Comparison of ENCODE assay signal across 16 cellular contexts in the genomic region with DNA sequence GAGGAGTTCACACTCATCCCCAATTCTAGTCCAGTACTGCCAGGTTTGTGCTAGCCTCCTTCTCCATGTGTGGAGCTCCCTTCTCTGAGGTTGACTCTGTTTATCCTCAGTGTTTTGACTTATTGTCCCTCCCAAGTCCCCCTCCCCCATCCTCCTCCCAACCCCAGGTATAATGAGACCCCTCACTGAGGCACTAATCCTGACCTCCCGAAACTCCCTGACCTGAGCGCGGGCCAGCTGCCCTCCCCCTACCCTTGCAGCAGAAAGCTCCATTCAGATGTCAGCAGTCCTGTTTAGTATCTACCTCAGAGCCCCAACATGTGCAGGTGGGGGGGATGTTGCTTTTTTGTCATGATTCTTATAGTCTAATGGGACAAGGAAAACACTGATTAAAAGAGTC.
DNase-seq lines count a peak whose midpoint lies in the region; ATAC-seq and TF ChIP-seq lines count a peak whose summit lies in the region.
"Had no signal": no experiment of that assay in that cellular context is flagged by ENCODE, and none has a peak within 500 bp of the region (broad histone marks: within the 10 kb centered on the region; RNA-seq: fewer than 3 reads in every experiment).

No MANE protein-coding gene starts in this region.

- H3K27me3 ChIP-seq in neural progenitor cell = no peaks in the 10 kb centered on the region

- peak; percentile 40 for DNase-seq in ELF-1 (ENCODE audit: low read depth, low spot score)
- DNase-seq in T-cell = no peak
- no peak for DNase-seq in glutamatergic neuron
- DNase-seq in neural progenitor cell (ENCODE audit: low spot score) = peak; percentile 64
- DNase-seq in dermis blood vessel endothelial cell = no peak
- DNase-seq in immature natural killer cell = no peak
- DNase-seq in activated CD8-positive, alpha-beta memory T cell treated with anti-CD3 and anti-CD28 coated beads, Interleukin-2, amount 50 U/mL, for 48 hours = no peak
- no peak for DNase-seq in naive thymus-derived CD8-positive, alpha-beta T cell
- DNase-seq: C1 segment of cervical spinal cord, DMS 273 treated with DMSO at 0.1 percent for 48 hours, KG1, NCI-H1436, NCI-H2081, NCI-H774, RPMI8226, SIG-M5 had no signal

- H3K9me3 ChIP-seq in neural progenitor cell (ENCODE audit: low read depth) = no peaks in the 10 kb centered on the region

- H3K4me3 ChIP-seq in neural progenitor cell = no peak overlapping the region

- CTCF ChIA-PET in T-cell (lab: Charles Lee) = no interaction called here

- H3F3A ChIP-seq in neural progenitor cell (ENCODE audit: low read depth) = peaks cover 35% of the 10 kb centered on the region

- H4K20me1 ChIP-seq in neural progenitor cell (ENCODE audit: low read depth) = peaks cover 12% of the 10 kb centered on the region

- no peaks in the 10 kb centered on the region for H3K27me3 Mint-ChIP-seq in T-cell
- no peaks in the 10 kb centered on the region for H3K27me3 Mint-ChIP-seq in glutamatergic neuron (ENCODE audit: unreplicated experiment)
- H3K27me3 Mint-ChIP-seq in neural progenitor cell (ENCODE audit: insufficient read depth, low read depth) = peaks cover 5% of the 10 kb centered on the region
- H3K27me3 Mint-ChIP-seq in immature natural killer cell (ENCODE audit: low read depth in 3 of 3) = no peaks in the 10 kb centered on the region
- no peaks in the 10 kb centered on the region for H3K27me3 Mint-ChIP-seq in naive thymus-derived CD8-positive, alpha-beta T cell

- peak overlapping the region; percentile 13 to 56 for H3K27ac Mint-ChIP-seq in T-cell
- H3K27ac Mint-ChIP-seq in glutamatergic neuron (ENCODE audit: unreplicated experiment) = peak overlapping the region; percentile 90
- peak overlapping the region; percentile 58 for H3K27ac Mint-ChIP-seq in neural progenitor cell
- H3K27ac Mint-ChIP-seq in immature natural killer cell = no peak overlapping the region
- H3K27ac Mint-ChIP-seq in naive thymus-derived CD8-positive, alpha-beta T cell = peak overlapping the region in 5 of 10 donors; percentile 38 to 90 (median 53)

- TF ChIP-seq CTCF in glutamatergic neuron (IDR thresholded peaks at IDR 0.05; ENCODE audit: partially characterized antibody, unreplicated experiment) (no peak), neural progenitor cell (IDR thresholded peaks at IDR 0.05) (no peak)

- no peaks in the 10 kb centered on the region for H3K9me3 Mint-ChIP-seq in T-cell
- H3K9me3 Mint-ChIP-seq in glutamatergic neuron (ENCODE audit: unreplicated experiment) = peaks cover 3% of the 10 kb centered on the region
- no peaks in the 10 kb centered on the region for H3K9me3 Mint-ChIP-seq in neural progenitor cell
- H3K9me3 Mint-ChIP-seq in immature natural killer cell = no peaks in the 10 kb centered on the region
- H3K9me3 Mint-ChIP-seq in naive thymus-derived CD8-positive, alpha-beta T cell = no peaks in the 10 kb centered on the region

- POLR2A ChIA-PET in T-cell (lab: Charles Lee) = no interaction called here
- POLR2A ChIA-PET in naive thymus-derived CD8-positive, alpha-beta T cell (lab: Charles Lee) = no interaction called here

- H3K4me2 ChIP-seq in neural progenitor cell = peak overlapping the region; percentile 54

- peaks cover 44% of the 10 kb centered on the region for H3K4me1 ChIP-seq in neural progenitor cell

- H3K36me3 Mint-ChIP-seq in T-cell (peaks cover 51% of the 10 kb centered on the region), glutamatergic neuron (ENCODE audit: unreplicated experiment) (no peaks in the 10 kb centered on the region), neural progenitor cell (peaks cover 32% of the 10 kb centered on the region), immature natural killer cell (peaks cover 14 to 33% (median 19%) of the 10 kb centered on the region in 3 donors)
- peaks cover 10 to 71% (median 13%) of the 10 kb centered on the region in 3 donors for H3K36me3 Mint-ChIP-seq in naive thymus-derived CD8-positive, alpha-beta T cell

- no peaks in the 10 kb centered on the region for H3K36me3 ChIP-seq in neural progenitor cell

- no peak overlapping the region for H3K9ac ChIP-seq in neural progenitor cell

- H3K4me1 Mint-ChIP-seq in T-cell (peaks cover 39 to 51% (median 39%) of the 10 kb centered on the region in 3 donors), glutamatergic neuron (ENCODE audit: low read depth, unreplicated experiment) (peaks cover 12% of the 10 kb centered on the region), neural progenitor cell (peaks cover 19% of the 10 kb centered on the region), immature natural killer cell (peaks cover 13 to 16% of the 10 kb centered on the region in 2 donors)
- H3K4me1 Mint-ChIP-seq in naive thymus-derived CD8-positive, alpha-beta T cell = peaks cover 10 to 44% (median 30%) of the 10 kb centered on the region in 4 donors

- no peak overlapping the region for H2AFZ ChIP-seq in neural progenitor cell (replicated peaks)

- H3K4me3 Mint-ChIP-seq in T-cell (no peak overlapping the region), glutamatergic neuron (ENCODE audit: unreplicated experiment) (no peak overlapping the region), neural progenitor cell (no peak overlapping the region), immature natural killer cell (no peak overlapping the region)
- no peak overlapping the region for H3K4me3 Mint-ChIP-seq in naive thymus-derived CD8-positive, alpha-beta T cell

- H3K27ac ChIP-seq in neural progenitor cell = peak overlapping the region; percentile 55

- peaks cover 33% of the 10 kb centered on the region for H3K79me2 ChIP-seq in neural progenitor cell (ENCODE audit: low read depth)

- no peak for ATAC-seq in T-cell (replicated peaks in 1 of 4)
- ATAC-seq in naive thymus-derived CD8-positive, alpha-beta T cell = no peak

Comparison
In these comparisons a context has a peak if more than half of its experiments do, and no peak if none do; other contexts are left out.
1. DNase-seq: peak in ELF-1 (single experiment) and neural progenitor cell (single experiment); none in T-cell (0 of 34), glutamatergic neuron (single experiment), dermis blood vessel endothelial cell (single experiment), immature natural killer cell (0 of 3), activated CD8-positive, alpha-beta memory T cell treated with anti-CD3 and anti-CD28 coated beads, Interleukin-2, amount 50 U/mL, for 48 hours (single experiment) and naive thymus-derived CD8-positive, alpha-beta T cell (0 of 10).
2. H3K27ac Mint-ChIP-seq: peak in T-cell (2 of 2), glutamatergic neuron (single experiment) and neural progenitor cell (single experiment); none in immature natural killer cell (0 of 6).